1 cellular context compared by ENCODE assay signal in the genomic region with DNA sequence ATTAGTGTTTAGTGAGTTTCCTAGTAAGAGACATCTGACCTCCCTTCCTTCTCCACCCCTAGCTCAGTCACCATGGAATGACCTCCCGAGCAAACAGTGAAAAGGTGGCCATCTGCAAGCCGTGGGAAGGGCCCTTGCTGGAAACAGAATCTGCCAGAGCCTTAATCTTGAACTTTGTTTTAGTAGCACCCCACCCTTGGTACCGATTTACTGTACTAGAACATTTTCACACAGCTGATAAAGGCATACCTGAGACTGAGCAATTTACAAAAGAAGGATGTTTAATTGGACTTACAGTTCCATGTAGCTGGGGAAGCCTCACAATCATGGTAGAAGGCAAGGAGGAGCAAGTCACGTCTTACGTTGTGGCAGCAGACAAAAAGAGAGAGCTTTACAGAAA.
A peak's percentile ranks its signal among the peaks of the same experiment; 100 is the strongest.
TF ChIP-seq lines count a peak whose summit lies in the region.

No MANE protein-coding gene starts in this region.

TF ChIP-seq in HEK293, 187 proteins besides CTCF, POLR2A, EP300 and RAD21 (continued from another document):
- TF ChIP-seq, protein P1, sequence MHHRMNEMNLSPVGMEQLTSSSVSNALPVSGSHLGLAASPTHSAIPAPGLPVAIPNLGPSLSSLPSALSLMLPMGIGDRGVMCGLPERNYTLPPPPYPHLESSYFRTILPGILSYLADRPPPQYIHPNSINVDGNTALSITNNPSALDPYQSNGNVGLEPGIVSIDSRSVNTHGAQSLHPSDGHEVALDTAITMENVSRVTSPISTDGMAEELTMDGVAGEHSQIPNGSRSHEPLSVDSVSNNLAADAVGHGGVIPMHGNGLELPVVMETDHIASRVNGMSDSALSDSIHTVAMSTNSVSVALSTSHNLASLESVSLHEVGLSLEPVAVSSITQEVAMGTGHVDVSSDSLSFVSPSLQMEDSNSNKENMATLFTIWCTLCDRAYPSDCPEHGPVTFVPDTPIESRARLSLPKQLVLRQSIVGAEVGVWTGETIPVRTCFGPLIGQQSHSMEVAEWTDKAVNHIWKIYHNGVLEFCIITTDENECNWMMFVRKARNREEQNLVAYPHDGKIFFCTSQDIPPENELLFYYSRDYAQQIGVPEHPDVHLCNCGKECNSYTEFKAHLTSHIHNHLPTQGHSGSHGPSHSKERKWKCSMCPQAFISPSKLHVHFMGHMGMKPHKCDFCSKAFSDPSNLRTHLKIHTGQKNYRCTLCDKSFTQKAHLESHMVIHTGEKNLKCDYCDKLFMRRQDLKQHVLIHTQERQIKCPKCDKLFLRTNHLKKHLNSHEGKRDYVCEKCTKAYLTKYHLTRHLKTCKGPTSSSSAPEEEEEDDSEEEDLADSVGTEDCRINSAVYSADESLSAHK (tag by site-specific recombination; IDR thresholded peaks at IDR 0.05) = no peak
- TF ChIP-seq SP3 (tag by site-specific recombination; IDR thresholded peaks at IDR 0.05) (no peak), ZFHX2 (tag by site-specific recombination; conservative IDR thresholded peaks at IDR 0.05) (no peak), SETDB1 (IDR thresholded peaks at IDR 0.05; ENCODE audit: insufficient read length, low read length) (peak; percentile 39), ZNF707 (tag by site-specific recombination; IDR thresholded peaks at IDR 0.05) (peak; percentile 74), ZNF624 (tag by site-specific recombination; IDR thresholded peaks at IDR 0.05) (no peak), ZNF660 (tag by site-specific recombination; IDR thresholded peaks at IDR 0.05) (no peak)
- TF ChIP-seq, protein P2, sequence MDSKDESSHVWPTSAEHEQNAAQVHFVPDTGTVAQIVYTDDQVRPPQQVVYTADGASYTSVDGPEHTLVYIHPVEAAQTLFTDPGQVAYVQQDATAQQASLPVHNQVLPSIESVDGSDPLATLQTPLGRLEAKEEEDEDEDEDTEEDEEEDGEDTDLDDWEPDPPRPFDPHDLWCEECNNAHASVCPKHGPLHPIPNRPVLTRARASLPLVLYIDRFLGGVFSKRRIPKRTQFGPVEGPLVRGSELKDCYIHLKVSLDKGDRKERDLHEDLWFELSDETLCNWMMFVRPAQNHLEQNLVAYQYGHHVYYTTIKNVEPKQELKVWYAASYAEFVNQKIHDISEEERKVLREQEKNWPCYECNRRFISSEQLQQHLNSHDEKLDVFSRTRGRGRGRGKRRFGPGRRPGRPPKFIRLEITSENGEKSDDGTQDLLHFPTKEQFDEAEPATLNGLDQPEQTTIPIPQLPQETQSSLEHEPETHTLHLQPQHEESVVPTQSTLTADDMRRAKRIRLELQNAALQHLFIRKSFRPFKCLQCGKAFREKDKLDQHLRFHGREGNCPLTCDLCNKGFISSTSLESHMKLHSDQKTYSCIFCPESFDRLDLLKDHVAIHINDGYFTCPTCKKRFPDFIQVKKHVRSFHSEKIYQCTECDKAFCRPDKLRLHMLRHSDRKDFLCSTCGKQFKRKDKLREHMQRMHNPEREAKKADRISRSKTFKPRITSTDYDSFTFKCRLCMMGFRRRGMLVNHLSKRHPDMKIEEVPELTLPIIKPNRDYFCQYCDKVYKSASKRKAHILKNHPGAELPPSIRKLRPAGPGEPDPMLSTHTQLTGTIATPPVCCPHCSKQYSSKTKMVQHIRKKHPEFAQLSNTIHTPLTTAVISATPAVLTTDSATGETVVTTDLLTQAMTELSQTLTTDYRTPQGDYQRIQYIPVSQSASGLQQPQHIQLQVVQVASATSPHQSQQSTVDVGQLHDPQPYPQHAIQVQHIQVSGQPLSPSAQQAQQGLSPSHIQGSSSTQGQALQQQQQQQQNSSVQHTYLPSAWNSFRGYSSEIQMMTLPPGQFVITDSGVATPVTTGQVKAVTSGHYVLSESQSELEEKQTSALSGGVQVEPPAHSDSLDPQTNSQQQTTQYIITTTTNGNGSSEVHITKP (tag by site-specific recombination; IDR thresholded peaks at IDR 0.05) = no peak
TF ChIP-seq in HEK293: peak in this region for 2.
